ENCODE assay signal across 33 cellular contexts in the genomic region with DNA sequence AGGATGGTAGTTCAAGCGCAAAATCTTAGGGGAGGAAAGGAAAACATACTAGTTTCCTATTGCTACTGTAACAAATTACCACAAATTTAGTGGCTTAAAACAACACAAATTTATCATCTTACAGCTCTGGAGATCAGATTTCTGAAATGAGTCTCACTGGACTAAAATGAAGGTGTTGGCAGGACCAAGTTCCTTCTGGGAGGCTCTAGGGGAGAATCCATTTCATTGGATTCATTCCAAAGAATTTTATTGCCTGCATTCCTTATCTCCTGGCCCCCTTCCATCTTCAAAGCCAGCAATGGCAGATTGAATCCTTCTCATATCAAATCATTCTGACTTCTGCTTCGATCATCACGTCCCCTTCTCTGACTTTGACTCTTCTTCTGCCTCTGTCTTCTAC.
DNase-seq lines count a peak whose midpoint lies in the region; FAIRE-seq and TF ChIP-seq lines count a peak whose summit lies in the region.
"Had no signal": no experiment of that assay in that cellular context is flagged by ENCODE, and none has a peak within 500 bp of the region (broad histone marks: within the 10 kb centered on the region; RNA-seq: fewer than 3 reads in every experiment).

No MANE protein-coding gene starts in this region.

- peak; percentile 38 for DNase-seq in A172 (ENCODE audit: low spot score)
- DNase-seq in H54 (ENCODE audit: insufficient read length, low spot score): no peak
- DNase-seq in NCI-H226: peak; percentile 67
- peak; percentile 13 for DNase-seq in fibroblast of pulmonary artery (ENCODE audit: low read depth)
- DNase-seq in kidney tubule cell (ENCODE audit: low spot score): no peak
- DNase-seq in activated CD8-positive, alpha-beta memory T cell treated with anti-CD3 and anti-CD28 coated beads for 24 hours: no peak
- no peak for DNase-seq in stimulated activated naive CD4-positive, alpha-beta T cell (lab: John Stamatoyannopoulos, UW)
- no peak for DNase-seq in NCI-H526 treated with DMSO at 0.1 percent for 48 hours (lab: John Stamatoyannopoulos, UW)
- DNase-seq: activated CD4-positive, alpha-beta T cell treated with anti-CD3 and anti-CD28 coated beads, Interleukin-2, amount 10 ng/mL, durations not matched to agents 24 days and 14 days; activated effector memory CD4-positive, alpha-beta T cell treated with Interleukin-2 at 50 U/mL for 16 hours; activated naive CD8-positive, alpha-beta T cell treated with anti-CD3 and anti-CD28 coated beads, Interleukin-2, amount 10 ng/mL, durations not matched to agents 7 days and 5 days; aorta; DMS53; effector CD8-positive, alpha-beta T cell; H7; head of caudate nucleus; kidney; natural killer cell; NCI-H1048; NCI-H1694 treated with DMSO at 0.1 percent for 48 hours; NCI-H524; nucleus accumbens; SIG-M5; sigmoid colon; stimulated activated CD4-positive, alpha-beta T cell treated with anti-CD3 and anti-CD28 coated beads, Interleukin-15, amount 100 ng/mL, for 24 hours; stimulated activated CD4-positive, alpha-beta T cell treated with anti-CD3 and anti-CD28 coated beads, Interleukin-4, amount 100 ng/mL, for 4 hours had no signal

- H3K4me3 ChIP-seq in fibroblast of pulmonary artery (replicated peaks; ENCODE audit: low read depth, low read length): no peak overlapping the region
- H3K4me3 ChIP-seq: BLaER1 treated with 17β-estradiol and CSF1 and Interleukin-3, amounts not matched to agents 10 nM and 100 nM; cardiac muscle cell; coronary artery; lung; prostate gland; sigmoid colon; tibial nerve had no signal

- no peak for TF ChIP-seq CTCF in fibroblast of pulmonary artery (IDR thresholded peaks at IDR 0.05; ENCODE audit: low read length, missing control alignments)

- TF ChIP-seq POLR2A in H54 (IDR thresholded peaks at IDR 0.05; ENCODE audit: low read depth, low read length): no peak

- FAIRE-seq in H54 (lab: Jason Lieb, UNC): peak; percentile 23
- FAIRE-seq: G401.6, kidney had no signal

Comparison
In these comparisons a context has a peak if more than half of its experiments do, and no peak if none do; other contexts are left out.
1. DNase-seq: peak in A172 (single experiment), NCI-H226 (single experiment) and fibroblast of pulmonary artery (single experiment); none in H54 (single experiment), kidney tubule cell (single experiment), activated CD8-positive, alpha-beta memory T cell treated with anti-CD3 and anti-CD28 coated beads for 24 hours (single experiment), stimulated activated naive CD4-positive, alpha-beta T cell (0 of 6) and NCI-H526 treated with DMSO at 0.1 percent for 48 hours (single experiment).